32 cellular contexts compared by ENCODE assay signal in genomic region chr14:90348270-90348669, GRCh38.
"Had no signal": no experiment of that assay in that cellular context is flagged by ENCODE, and none has a peak within 500 bp of the region (broad histone marks: within the 10 kb centered on the region; RNA-seq: fewer than 3 reads in every experiment).

No MANE protein-coding gene starts in this region.

- DNase-seq: Kasumi-1, MG63, MM.1S, MV-4-11, NCI-H1048, NCI-H1092, NCI-H1092 treated with DMSO at 0.1 percent for 48 hours, NCI-H1105, NCI-H1105 treated with DMSO at 0.1 percent for 48 hours, NCI-H1417, NCI-H1417 treated with DMSO at 0.1 percent for 48 hours, NCI-H1436, NCI-H1436 treated with DMSO at 0.1 percent for 48 hours, NCI-H146, NCI-H1694, NCI-H1694 treated with DMSO at 0.1 percent for 48 hours, NCI-H187, NCI-H187 treated with DMSO at 0.1 percent for 48 hours, NCI-H1930, NCI-H2029, NCI-H2029 treated with DMSO at 0.1 percent for 48 hours, NCI-H2081, NCI-H2081 treated with DMSO at 0.1 percent for 48 hours, NCI-H2107, NCI-H2171, NCI-H2171 treated with DMSO at 0.1 percent for 48 hours, NCI-H226, NCI-H345, NCI-H446, NCI-H446 treated with DMSO at 0.1 percent for 48 hours, NCI-H510A, NCI-H510A treated with DMSO at 0.1 percent for 48 hours had no signal
